Comparison of ENCODE assay signal across 13 cellular contexts in the genomic region with DNA sequence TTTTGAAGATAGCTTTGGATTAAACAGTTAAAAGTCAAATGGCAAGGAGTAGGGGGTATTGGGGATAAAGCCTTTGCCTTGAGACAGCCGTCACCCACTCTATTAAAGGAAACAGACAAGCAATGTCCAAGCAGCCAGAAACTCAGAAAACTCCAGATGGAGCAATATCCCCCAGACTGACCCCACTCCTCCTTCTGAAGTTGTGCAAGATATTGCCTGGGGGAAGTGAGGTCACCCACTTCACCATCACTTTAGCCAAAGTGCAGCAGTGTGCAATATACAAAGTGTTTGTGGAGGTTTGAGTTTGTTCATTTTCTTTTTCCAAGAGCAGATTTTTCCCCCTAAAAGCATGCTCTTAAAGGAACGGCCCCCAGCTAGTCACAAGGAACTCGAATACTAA.
DNase-seq lines count a peak whose midpoint lies in the region; ATAC-seq, FAIRE-seq and TF ChIP-seq lines count a peak whose summit lies in the region.
"Had no signal": no experiment of that assay in that cellular context is flagged by ENCODE, and none has a peak within 500 bp of the region (broad histone marks: within the 10 kb centered on the region; RNA-seq: fewer than 3 reads in every experiment).

No MANE protein-coding gene starts in this region.

- TF ChIP-seq CTCF in IMR-90 (conservative IDR thresholded peaks at IDR 0.05; ENCODE audit: low read depth, low read length) (no peak), stomach (IDR thresholded peaks at IDR 0.05) (no peak), GM23338 (conservative IDR thresholded peaks at IDR 0.05; ENCODE audit: low read depth in 2 of 2) (no peak)

- BruUV-seq in IMR-90 (replicated peaks; lab: Mats Ljungman, UMichigan): no TSS peak

- dilution Hi-C loops in IMR-90 (cut with HindIII; ENCODE audit: low sequenced_read_pairs, unreplicated experiment): no loop called here

- H3K4me1 ChIP-seq in IMR-90 (ENCODE audit: control insufficient read depth, insufficient read depth, low read length) (peaks cover 5% of the 10 kb centered on the region), stomach (peaks cover 0 to 7% (median 6%) of the 10 kb centered on the region in 4 donors), GM23338 (ENCODE audit: insufficient read depth) (no peaks in the 10 kb centered on the region)

- in situ Hi-C loops in IMR-90 (cut with MboI; ENCODE audit: low sequenced_read_pairs): no loop called here

- peak overlapping the region; percentile 72; the same call in 1 of the 2 replicates for H4K5ac ChIP-seq in IMR-90 (ENCODE audit: low read depth, low read length)

- TF ChIP-seq EP300 in stomach (IDR thresholded peaks at IDR 0.05): no peak

- peak overlapping the region; percentile 31; the same call in 1 of the 2 replicates for H3K18ac ChIP-seq in IMR-90 (ENCODE audit: low read depth, low read length)

- peaks cover 25% of the 10 kb centered on the region for H3K9me3 Mint-ChIP-seq in GM23338

- H2BK20ac ChIP-seq in IMR-90 (ENCODE audit: low read depth, low read length): peak overlapping the region; percentile 72; the same call in 1 of the 2 replicates

- peak overlapping the region; percentile 81 for H3K14ac ChIP-seq in IMR-90 (replicated peaks; ENCODE audit: low read depth, low read length)

- peak overlapping the region; percentile 9 for H2BK5ac ChIP-seq in IMR-90 (ENCODE audit: low read depth, low read length, poor library complexity, severe bottlenecking)

- H3K9me3 ChIP-seq in IMR-90 (ENCODE audit: control insufficient read depth, insufficient read depth, low read length) (peaks cover 2% of the 10 kb centered on the region; the same call in 1 of the 2 replicates), stomach (no peaks in the 10 kb centered on the region)

- H3K23ac ChIP-seq in IMR-90 (ENCODE audit: low read depth, low read length): no peak overlapping the region

- TF ChIP-seq POLR2A in IMR-90 (IDR thresholded peaks at IDR 0.05; ENCODE audit: low read depth, low read length) (no peak), stomach (IDR thresholded peaks at IDR 0.05) (no peak), GM12892 (IDR thresholded peaks at IDR 0.05; ENCODE audit: low read depth, low read length) (no peak)

- H3K4me3 ChIP-seq in IMR-90 (ENCODE audit: insufficient read depth, low read depth, low read length): no peak overlapping the region
- H3K4me3 ChIP-seq in stomach: no peak overlapping the region
- H3K4me3 ChIP-seq in GM23338: no peak overlapping the region

- H2AK9ac ChIP-seq in IMR-90 (replicated peaks; ENCODE audit: low read depth, low read length, poor library complexity): no peak overlapping the region

- H4K8ac ChIP-seq in IMR-90 (ENCODE audit: low read depth in 2 of 2, low read length in 2 of 2): peak overlapping the region; percentile 3 to 44; a peak in 1 of 4 replicates

- H3K79me1 ChIP-seq in IMR-90 (ENCODE audit: low read depth in 1 of 2, low read length in 2 of 2): no peaks in the 10 kb centered on the region

- H4K20me1 ChIP-seq in IMR-90 (ENCODE audit: insufficient read depth, low read length) (no peaks in the 10 kb centered on the region), GM23338 (replicated peaks; ENCODE audit: insufficient read depth) (no peaks in the 10 kb centered on the region)

- H3K4me2 ChIP-seq in IMR-90 (ENCODE audit: low read depth, low read length) (no peak overlapping the region; the same call in 1 of the 2 replicates), GM23338 (no peak overlapping the region)

- DNase-seq in IMR-90: peak; percentile 74
- peak; percentile 91 for DNase-seq in amniotic epithelial cell (ENCODE audit: low read depth)
- no peak for DNase-seq in stomach
- no peak for DNase-seq in left colon
- no peak for DNase-seq in GM12892 (ENCODE audit: insufficient read length)
- no peak for DNase-seq in GM23338 (ENCODE audit: low spot score)
- DNase-seq: DMS153, NCI-H748 treated with DMSO at 0.1 percent for 48 hours, retina had no signal

- no peak overlapping the region for H2AK5ac ChIP-seq in IMR-90 (ENCODE audit: low read depth, low read length)

- no peak overlapping the region for H3K9ac ChIP-seq in IMR-90 (ENCODE audit: low read depth, low read length)

- no peaks in the 10 kb centered on the region for H3K79me2 ChIP-seq in GM23338 (replicated peaks; ENCODE audit: insufficient read depth)

- H2BK15ac ChIP-seq in IMR-90 (ENCODE audit: low read depth, low read length): peak overlapping the region; percentile 29; the same call in 1 of the 3 replicates

- H3K4me1 Mint-ChIP-seq in GM23338: no peaks in the 10 kb centered on the region

- peaks cover 10% of the 10 kb centered on the region for H3K27me3 Mint-ChIP-seq in GM23338 (ENCODE audit: insufficient read depth, low read depth, poor library complexity)

- H3F3A ChIP-seq in GM23338 (replicated peaks; ENCODE audit: low read depth): no peaks in the 10 kb centered on the region

- H3K27ac Mint-ChIP-seq in GM23338: no peak overlapping the region

- peak overlapping the region; percentile 70 for H2BK120ac ChIP-seq in IMR-90 (ENCODE audit: low read depth, low read length)

- peaks cover 12% of the 10 kb centered on the region; the same call in 1 of the 3 replicates for H3K36me3 Mint-ChIP-seq in GM23338 (ENCODE audit: low read depth)

- CTCF ChIA-PET in IMR-90 (lab: Yijun Ruan, JAX): no interaction called here

- POLR2A ChIA-PET in IMR-90 (lab: Charles Lee; ENCODE audit: unreplicated experiment): no interaction called here

- peak; percentile 69 for ATAC-seq in IMR-90 (ENCODE audit: low read depth)
- ATAC-seq in left colon: no peak
- no peak for ATAC-seq in GM19463 (IDR thresholded peaks at IDR 0.05; ENCODE audit: unreplicated experiment)
- ATAC-seq in GM23338: no peak

- no peaks in the 10 kb centered on the region for H3K9me1 ChIP-seq in IMR-90 (ENCODE audit: insufficient read depth, low read length)

- H3K36me3 ChIP-seq in IMR-90 (ENCODE audit: control insufficient read depth, insufficient read depth, low read length) (no peaks in the 10 kb centered on the region), stomach (no peaks in the 10 kb centered on the region), GM23338 (ENCODE audit: insufficient read depth) (no peaks in the 10 kb centered on the region)

- no peak for TF ChIP-seq RAD21 in IMR-90 (IDR thresholded peaks at IDR 0.05; ENCODE audit: low read length)

- WGBS in IMR-90 (ENCODE audit: extremely low coverage in 2 of 2, insufficient read length in 1 of 2), 2 experiments: no CpG with 5 or more reads among the region's 3 CpGs
- WGBS in stomach, 5 donors: 49 to 66% (median 52%) methylated on average over 3 of the region's 3 CpGs

- H3K4ac ChIP-seq in IMR-90 (ENCODE audit: low read depth, low read length): peak overlapping the region; percentile 67

- peaks cover 3% of the 10 kb centered on the region; the same call in 1 of the 2 replicates for H3K27me3 ChIP-seq in IMR-90 (ENCODE audit: control insufficient read depth, insufficient read depth, low read length)
- no peaks in the 10 kb centered on the region for H3K27me3 ChIP-seq in layer of hippocampus (ENCODE audit: control insufficient read depth, insufficient read depth, low read length)
- H3K27me3 ChIP-seq in stomach: no peaks in the 10 kb centered on the region
- H3K27me3 ChIP-seq in GM23338 (ENCODE audit: insufficient read depth): no peaks in the 10 kb centered on the region

- intact Hi-C loops in IMR-90 (cut with micrococcal nuclease): no loop called here
- intact Hi-C loops in stomach (cut with DNase I; ENCODE audit: low total_unique reads): no loop called here
- intact Hi-C loops in left colon (cut with DNase I, micrococcal nuclease): no loop called here

- H3K27ac ChIP-seq in IMR-90 (ENCODE audit: insufficient read depth, low read length) (peak overlapping the region; percentile 67; the same call in 1 of the 2 replicates), layer of hippocampus (ENCODE audit: low read depth, low read length) (peak overlapping the region; percentile 64), stomach (peak overlapping the region in 4 of 5 donors; percentile 39 to 75 (median 56)), GM23338 (ENCODE audit: low read depth) (no peak overlapping the region)
- H3K27ac ChIP-seq: epithelial cell of prostate had no signal

- H3K4me3 Mint-ChIP-seq in GM23338: no peak overlapping the region

- no peak overlapping the region for H2AFZ ChIP-seq in IMR-90 (replicated peaks; ENCODE audit: low read length, poor library complexity)
- H2AFZ ChIP-seq in GM23338: no peak overlapping the region

- FAIRE-seq in GM12892 (lab: Jason Lieb, UNC): no peak
- FAIRE-seq: astrocyte had no signal

- H3K56ac ChIP-seq in IMR-90 (ENCODE audit: extremely low read depth, insufficient read depth, low read length): no peak overlapping the region

- peak overlapping the region; percentile 66; the same call in 1 of the 2 replicates for H4K91ac ChIP-seq in IMR-90 (ENCODE audit: insufficient read depth, low read depth, low read length)

- H3K9me2 ChIP-seq in GM23338 (ENCODE audit: insufficient read depth): no peaks in the 10 kb centered on the region

TF ChIP-seq in IMR-90, 13 proteins besides CTCF, POLR2A, EP300 and RAD21 (continues in another document):
- TF ChIP-seq MXI1 (IDR thresholded peaks at IDR 0.05; ENCODE audit: borderline replicate concordance, low read depth, low read length) (no peak), RCOR1 (IDR thresholded peaks at IDR 0.05; ENCODE audit: insufficient replicate concordance, low read length) (no peak)
- TF ChIP-seq, protein P1, sequence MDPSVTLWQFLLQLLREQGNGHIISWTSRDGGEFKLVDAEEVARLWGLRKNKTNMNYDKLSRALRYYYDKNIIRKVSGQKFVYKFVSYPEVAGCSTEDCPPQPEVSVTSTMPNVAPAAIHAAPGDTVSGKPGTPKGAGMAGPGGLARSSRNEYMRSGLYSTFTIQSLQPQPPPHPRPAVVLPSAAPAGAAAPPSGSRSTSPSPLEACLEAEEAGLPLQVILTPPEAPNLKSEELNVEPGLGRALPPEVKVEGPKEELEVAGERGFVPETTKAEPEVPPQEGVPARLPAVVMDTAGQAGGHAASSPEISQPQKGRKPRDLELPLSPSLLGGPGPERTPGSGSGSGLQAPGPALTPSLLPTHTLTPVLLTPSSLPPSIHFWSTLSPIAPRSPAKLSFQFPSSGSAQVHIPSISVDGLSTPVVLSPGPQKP (IDR thresholded peaks at IDR 0.05; ENCODE audit: borderline replicate concordance, low read depth, low read length): no peak

TF ChIP-seq in GM23338, 12 proteins besides CTCF, POLR2A, EP300 and RAD21:
- TF ChIP-seq JUNB (IDR thresholded peaks at IDR 0.05; ENCODE audit: unreplicated experiment): no peak
TF ChIP-seq in GM23338: peak in this region for 0.

Comparison
In these comparisons a context has a peak if more than half of its experiments do, and no peak if none do; other contexts are left out.
1. DNase-seq: peak in IMR-90 (single experiment) and amniotic epithelial cell (single experiment); none in stomach (single experiment), left colon (0 of 2), GM12892 (single experiment) and GM23338 (single experiment).